Comparison of ENCODE assay signal across 5 cellular contexts in the genomic region with DNA sequence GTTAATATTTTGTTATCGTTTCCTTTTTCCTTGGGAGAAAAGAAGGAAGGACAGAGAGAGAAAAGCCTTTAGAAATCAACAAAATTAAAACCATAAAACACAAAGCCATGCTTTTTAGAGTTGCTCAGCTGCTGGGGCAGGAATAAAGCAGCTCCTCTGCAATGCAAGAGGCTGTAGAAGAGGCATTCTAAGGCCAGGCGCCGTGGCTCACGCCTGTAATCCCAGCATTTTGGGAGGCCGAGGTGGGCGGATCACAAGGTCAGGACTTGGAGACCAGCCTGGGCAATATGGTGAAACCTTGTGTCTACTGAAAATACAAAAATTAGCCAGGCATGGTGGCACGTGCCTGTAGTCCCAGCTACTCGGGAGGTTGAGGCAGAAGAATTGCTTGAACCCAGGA. TPM values are rescaled to one million over a fixed set of nuclear protein-coding genes. Genes with fewer than 3 reads are reported as not detected.
DNase-seq lines count a peak whose midpoint lies in the region; ATAC-seq, FAIRE-seq and TF ChIP-seq lines count a peak whose summit lies in the region.
"Not testable (repeated sequence)": the region's sequence is repeated elsewhere in the genome, so short reads cannot be mapped to it uniquely, and the experiment has no call there.

No MANE protein-coding gene starts in this region.

- H3K27me3 ChIP-seq in GM23338 (ENCODE audit: insufficient read depth); H1 (replicated peaks in 1 of 4; ENCODE audit: control insufficient read depth in 3 of 4, extremely low read depth in 1 of 4, insufficient read depth in 3 of 4, low read length in 3 of 4); smooth muscle cell (ENCODE audit: low read depth): not testable (repeated sequence)

- H3K4me1 ChIP-seq in GM23338 (ENCODE audit: insufficient read depth), result peaks cover 14% of the 10 kb centered on the region
- H3K4me1 ChIP-seq in H1 (replicated peaks in 1 of 4; ENCODE audit: control insufficient read depth in 3 of 4, insufficient read depth in 4 of 4, low read length in 3 of 4); smooth muscle cell (ENCODE audit: low read depth): not testable (repeated sequence)

- not testable (repeated sequence) for H3K27ac ChIP-seq in GM23338 (ENCODE audit: low read depth); H1 (ENCODE audit: low read depth, low read length); smooth muscle cell (ENCODE audit: low read depth)

- H2BK20ac ChIP-seq in H1 (ENCODE audit: low read length), result not testable (repeated sequence)

- not testable (repeated sequence) for H3K23ac ChIP-seq in H1 (ENCODE audit: insufficient read length)

- H3K4me3 Mint-ChIP-seq in GM23338, WTC11: not testable (repeated sequence)

- not testable (repeated sequence) for H3K9ac ChIP-seq in H1 (replicated peaks in 1 of 4; ENCODE audit: extremely low read depth in 1 of 4, low read depth in 3 of 4, low read length in 3 of 4); smooth muscle cell (ENCODE audit: low read depth)

- not testable (repeated sequence) for H2BK5ac ChIP-seq in H1 (ENCODE audit: low read depth, low read length)

- not testable (repeated sequence) for FAIRE-seq in H1 (lab: Jason Lieb, UNC)

- H3K27me3 Mint-ChIP-seq in GM23338 (ENCODE audit: insufficient read depth, low read depth, poor library complexity); WTC11 (ENCODE audit: low read depth): not testable (repeated sequence)

- H3K79me1 ChIP-seq in H1 (ENCODE audit: low read depth, low read length), result not testable (repeated sequence)

- not testable (repeated sequence) for H3K36me3 ChIP-seq in GM23338 (ENCODE audit: insufficient read depth); H1 (ENCODE audit: control insufficient read depth in 2 of 4, insufficient read depth in 4 of 4, low read length in 3 of 4); smooth muscle cell (ENCODE audit: low read depth)

- not testable (repeated sequence) for H3K4ac ChIP-seq in H1 (replicated peaks; ENCODE audit: insufficient read length, low read depth, low read length)

- not testable (repeated sequence) for H3F3A ChIP-seq in GM23338 (replicated peaks; ENCODE audit: low read depth); smooth muscle cell (ENCODE audit: low read depth)

- not testable (repeated sequence) for H3K56ac ChIP-seq in H1 (replicated peaks; ENCODE audit: insufficient read length, low read depth, low read length)

- TF ChIP-seq POLR2A in H1 (IDR thresholded peaks at IDR 0.05; ENCODE audit: control extremely low read depth in 1 of 2, low read depth in 2 of 2, low read length in 2 of 2), result not testable (repeated sequence)

- not testable (repeated sequence) for H2AK5ac ChIP-seq in H1 (ENCODE audit: low read depth, low read length)

- not testable (repeated sequence) for TF ChIP-seq RAD21 in H1 (IDR thresholded peaks at IDR 0.05 in 1 of 2, conservative IDR thresholded peaks at IDR 0.05 in 1 of 2; ENCODE audit: low read depth in 2 of 2, low read length in 2 of 2)

- H4K91ac ChIP-seq in H1 (replicated peaks; ENCODE audit: insufficient read length, low read length), result not testable (repeated sequence)

- not testable (repeated sequence) for TF ChIP-seq EP300 in H1 (IDR thresholded peaks at IDR 0.05; ENCODE audit: borderline replicate concordance in 1 of 2, low read depth in 2 of 2, low read length in 2 of 2)

- H4K20me1 ChIP-seq in GM23338 (replicated peaks; ENCODE audit: insufficient read depth); H1 (replicated peaks in 1 of 2; ENCODE audit: control insufficient read depth in 1 of 2, insufficient read depth in 2 of 2, low read length in 2 of 2); smooth muscle cell (ENCODE audit: low read depth): not testable (repeated sequence)

- not testable (repeated sequence) for H3K23me2 ChIP-seq in H1 (ENCODE audit: low read depth, low read length)

- peaks cover 19% of the 10 kb centered on the region for H3K4me1 Mint-ChIP-seq in GM23338
- peaks cover 23% of the 10 kb centered on the region for H3K4me1 Mint-ChIP-seq in WTC11

- not testable (repeated sequence) for DNase-seq in GM23338 (ENCODE audit: low spot score); WTC11 (ENCODE audit: low spot score); H1 (ENCODE audit: low read depth in 1 of 2, low spot score in 2 of 2); smooth muscle cell (lab: John Stamatoyannopoulos, UW; ENCODE audit: unreplicated experiment)
- DNase-seq in islet precursor cell, result peak; percentile 25

- POLR2A ChIA-PET in WTC11 (lab: Charles Lee), result interaction anchor here (1.5 kb wide), 1 partner anchor 59 kb away, joined by 4 read pairs; the partner anchor contains the start of gene GLUL
- POLR2A ChIA-PET in H1 (lab: Charles Lee; ENCODE audit: partially characterized antibody), result interaction anchor here (0.6 kb wide), 1 partner anchor 909 kb away, joined by 3 read pairs; no protein-coding TSS in a partner anchor

- H3K79me2 ChIP-seq in GM23338 (replicated peaks; ENCODE audit: insufficient read depth); H1 (ENCODE audit: control insufficient read depth in 1 of 2, insufficient read depth in 2 of 2, low read length in 2 of 2); smooth muscle cell (ENCODE audit: low read depth): not testable (repeated sequence)

- not testable (repeated sequence) for H3K18ac ChIP-seq in H1 (ENCODE audit: extremely low read depth, low read length)

- H3K36me3 Mint-ChIP-seq in GM23338 (ENCODE audit: low read depth); WTC11: not testable (repeated sequence)

- H3K9me3 Mint-ChIP-seq in GM23338, WTC11: not testable (repeated sequence)

- not testable (repeated sequence) for H2BK15ac ChIP-seq in H1 (ENCODE audit: low read length)

- CTCF ChIA-PET in WTC11 (lab: Charles Lee) (interaction anchor here (1.1 to 2.2 kb wide), 5 partner anchors 10 to 252 kb away, joined by 4 to 7 read pairs (median 5); no protein-coding TSS in a partner anchor), H1 (lab: Charles Lee; ENCODE audit: partially characterized antibody) (interaction anchor here (0.7 to 1.2 kb wide), 8 partner anchors 9 to 452 kb away, joined by 3 to 5 read pairs (median 3); no protein-coding TSS in a partner anchor)

- not testable (repeated sequence) for H3K14ac ChIP-seq in H1 (ENCODE audit: insufficient read length)

- not testable (repeated sequence) for H2BK120ac ChIP-seq in H1 (replicated peaks; ENCODE audit: low read depth, low read length)

- not testable (repeated sequence) for H4K5ac ChIP-seq in H1 (ENCODE audit: insufficient read length, low read depth, low read length)

- TF ChIP-seq CTCF in GM23338 (conservative IDR thresholded peaks at IDR 0.05; ENCODE audit: low read depth in 2 of 2); WTC11 (IDR thresholded peaks at IDR 0.05); H1 (IDR thresholded peaks at IDR 0.05; ENCODE audit: control extremely low read depth in 1 of 3, insufficient read depth in 1 of 3, low read depth in 1 of 3, low read length in 3 of 3); smooth muscle cell (IDR thresholded peaks at IDR 0.05; ENCODE audit: borderline replicate concordance, insufficient read depth, poor library complexity, severe bottlenecking): not testable (repeated sequence)

- H4K8ac ChIP-seq in H1 (ENCODE audit: extremely low read depth, insufficient read depth, low read length), result not testable (repeated sequence)

- H3K4me2 ChIP-seq in GM23338 (peak overlapping the region; percentile 23; the same call in 1 of the 2 replicates), H1 (ENCODE audit: insufficient read depth in 1 of 2, low read depth in 2 of 2, low read length in 2 of 2) (peak overlapping the region in 1 of 2 experiments; percentile 26; a peak in 1 of 4 replicates), smooth muscle cell (peak overlapping the region; percentile 56)

- 93% methylated on average over 8 of the region's 8 CpGs; no CpG with 5 or more reads in 1 of the 2 experiments for WGBS in H1 (ENCODE audit: extremely low coverage in 1 of 2, insufficient coverage in 1 of 2, insufficient read length in 1 of 2, insufficient replicate concordance in 2 of 2, low coverage in 1 of 2, low lambda C conversion rate in 2 of 2, missing lambda C conversion rate in 1 of 2), 2 experiments
- 59% methylated on average over 8 of the region's 8 CpGs for WGBS in smooth muscle cell (ENCODE audit: low lambda C conversion rate)

- not testable (repeated sequence) for H3K27ac Mint-ChIP-seq in GM23338, WTC11

- peak; percentile 50 for ATAC-seq in GM23338
- peak; percentile 28; the same call in 1 of the 2 replicates for ATAC-seq in WTC11

- H2AFZ ChIP-seq in GM23338 (peak overlapping the region; percentile 65), H1 (ENCODE audit: low read length) (peak overlapping the region; percentile 99; the same call in 1 of the 2 replicates)
- H2AFZ ChIP-seq in smooth muscle cell (ENCODE audit: low read depth), result not testable (repeated sequence)

- not testable (repeated sequence) for H3K4me3 ChIP-seq in GM23338; H1 (ENCODE audit: extremely low read depth in 1 of 4, insufficient read depth in 2 of 4, low read depth in 3 of 4, low read length in 4 of 4); smooth muscle cell

- H3K9me2 ChIP-seq in GM23338 (ENCODE audit: insufficient read depth), result not testable (repeated sequence)

- H3K9me3 ChIP-seq in H1 (ENCODE audit: insufficient read depth in 2 of 2, low read depth in 1 of 2, low read length in 1 of 2); smooth muscle cell (replicated peaks; ENCODE audit: low read depth): not testable (repeated sequence)

- not testable (repeated sequence) for H2BK12ac ChIP-seq in H1 (ENCODE audit: low read depth, low read length)

RNA-seq across cellular contexts. Expression of gene GLUL, which starts 58.9 kb away (rescaled TPM):
- 356 and 359 TPM in 2 replicates for total RNA-seq in GM23338 (2014; rRNA removed; shearing (Covaris generic))
- 240 and 254 TPM in 2 replicates for polyA plus RNA-seq in GM23338 (2016; fragmentation: Nextera tagmentation; extraction: Ambion mirVana)
- 240 to 284 TPM (median 269 TPM) in 3 replicates for total RNA-seq in WTC11 (2021)
- 453 and 457 TPM in 2 replicates for total RNA-seq in H1 (2021; fragmentation: NEBNext Ultra II Directional; extraction: Animal tissue kit (Norgen Biotek cat#: 25700))
- polyA plus RNA-seq in H1 (2011; rRNA removed), result 261 and 313 TPM in 2 replicates
- 310 TPM for polyA plus RNA-seq in H1 (2011; cell fraction: cytosol; rRNA removed)
- polyA plus RNA-seq in H1 (2011; cell fraction: nucleus; rRNA removed), result 796 TPM
- polyA plus RNA-seq in H1 (2012, experiment 1 of 2), result 369 to 470 TPM (median 416 TPM) in 4 replicates
- polyA plus RNA-seq in H1 (2012, experiment 2 of 2), result 263 TPM
- polyA plus RNA-seq in H1 (2013, experiment 1 of 2), result 204 TPM
- polyA plus RNA-seq in H1 (2013, experiment 2 of 2), result 205 TPM
- 474 and 542 TPM in 2 replicates for polyA minus RNA-seq in H1 (2011; rRNA and poly(A)+ RNA removed)
- 279 TPM for polyA minus RNA-seq in H1 (2011; cell fraction: cytosol; rRNA and poly(A)+ RNA removed)
- 209 TPM for polyA minus RNA-seq in H1 (2011; cell fraction: nucleus; rRNA and poly(A)+ RNA removed)
- total RNA-seq in smooth muscle cell, result 108 and 133 TPM in 2 replicates
- 104 and 127 TPM in 2 replicates for polyA plus RNA-seq in smooth muscle cell
